In genomic region chr5:55993013-55993412, GRCh38 we compare ENCODE assay signal across 8 cellular contexts.
A peak's percentile ranks its signal among the peaks of the same experiment; 100 is the strongest.
DNase-seq lines count a peak whose midpoint lies in the region; ATAC-seq lines count a peak whose summit lies in the region.

No MANE protein-coding gene starts in this region.

- H3K9me3 ChIP-seq in SK-N-MC (ENCODE audit: low read depth, low read length) = no peaks in the 10 kb centered on the region

- H3K4me3 ChIP-seq in SK-N-MC (peak overlapping the region; percentile 90), rectal smooth muscle tissue (ENCODE audit: low read length) (peak overlapping the region; percentile 98)

- no peaks in the 10 kb centered on the region for H3K27me3 ChIP-seq in rectal smooth muscle tissue (ENCODE audit: control insufficient read depth, insufficient read depth, low read length)

- peak; percentile 56 for DNase-seq in ELR (ENCODE audit: low read depth)
- no peak for DNase-seq in SK-N-MC (ENCODE audit: low read depth, low spot score)
- DNase-seq in fibroblast of gingiva (ENCODE audit: low read depth) = peak; percentile 36
- DNase-seq in NCI-H187 treated with DMSO at 0.1 percent for 48 hours (lab: John Stamatoyannopoulos, UW) = no peak
- no peak for DNase-seq in GOT3 (lab: John Stamatoyannopoulos, UW)

- ATAC-seq in HG02678 (IDR thresholded peaks at IDR 0.05; ENCODE audit: unreplicated experiment) = no peak
- ATAC-seq in HG03439 (IDR thresholded peaks at IDR 0.05; ENCODE audit: unreplicated experiment) = no peak

- H3K27ac ChIP-seq in SK-N-MC (no peak overlapping the region), rectal smooth muscle tissue (ENCODE audit: low read depth, low read length) (peak overlapping the region; percentile 99)

- H3K9ac ChIP-seq in SK-N-MC (ENCODE audit: insufficient read length) (peak overlapping the region; percentile 80), rectal smooth muscle tissue (ENCODE audit: low read length) (no peak overlapping the region)

- peaks cover 8% of the 10 kb centered on the region for H3K4me1 ChIP-seq in rectal smooth muscle tissue (ENCODE audit: control insufficient read depth, insufficient read depth, low read length)

- H3K36me3 ChIP-seq in SK-N-MC (ENCODE audit: insufficient read depth, low read length) (no peaks in the 10 kb centered on the region), rectal smooth muscle tissue (ENCODE audit: control insufficient read depth, insufficient read depth, low read length) (no peaks in the 10 kb centered on the region)

Comparison
In these comparisons a context has a peak if more than half of its experiments do, and no peak if none do; other contexts are left out.
1. DNase-seq: peak in ELR (single experiment) and fibroblast of gingiva (single experiment); none in SK-N-MC (single experiment), NCI-H187 treated with DMSO at 0.1 percent for 48 hours (single experiment) and GOT3 (single experiment).